ENCODE assay signal across 15 cellular contexts in genomic region chr2:141341444-141341843, GRCh38.
DNase-seq lines count a peak whose midpoint lies in the region; ATAC-seq and TF ChIP-seq lines count a peak whose summit lies in the region.
"Had no signal": no experiment of that assay in that cellular context is flagged by ENCODE, and none has a peak within 500 bp of the region (broad histone marks: within the 10 kb centered on the region; RNA-seq: fewer than 3 reads in every experiment).

No MANE protein-coding gene starts in this region.

- H3K23ac ChIP-seq in H9 (ENCODE audit: insufficient read length, low read depth, low read length) = no peak overlapping the region

- no peak overlapping the region for H4K5ac ChIP-seq in H9 (ENCODE audit: insufficient read length, low read depth, low read length)

- DNase-seq in HS-27A (ENCODE audit: low read depth) (peak; percentile 78), brain microvascular endothelial cell (peak; percentile 67), hepatic stellate cell (ENCODE audit: low spot score) (peak; percentile 31), H9 (no peak), DMS153 (lab: John Stamatoyannopoulos, UW) (no peak)
- DNase-seq in activated T-cell treated with anti-CD3 and anti-CD28 coated beads, Interleukin-2, amount 50 U/mL, for 72 hours = no peak
- DNase-seq in activated effector memory CD4-positive, alpha-beta T cell treated with Interleukin-2 at 50 U/mL for 16 hours = no peak
- DNase-seq: activated naive CD4-positive, alpha-beta T cell treated with anti-CD3 and anti-CD28 coated beads, Interleukin-2, amount 50 U/mL, for 16 hours; heart right ventricle; NCI-H1105 treated with DMSO at 0.1 percent for 48 hours; NCI-H69; tibial artery had no signal

- H3K9ac ChIP-seq in H9 (ENCODE audit: extremely low read depth, insufficient read length, low read length) = no peak overlapping the region

- H3K27ac ChIP-seq in ACC112 (ENCODE audit: low read depth, low read length) (peak overlapping the region; percentile 48; the same call in 1 of the 2 replicates), brain microvascular endothelial cell (no peak overlapping the region), H9 (ENCODE audit: insufficient read length, low read depth, low read length) (no peak overlapping the region)
- H3K27ac ChIP-seq: A549, heart right ventricle, tibial artery had no signal

- H3K79me2 ChIP-seq in ACC112 (ENCODE audit: control insufficient read depth, insufficient read depth, low read length, unreplicated experiment) = no peaks in the 10 kb centered on the region
- no peaks in the 10 kb centered on the region for H3K79me2 ChIP-seq in H9 (ENCODE audit: insufficient read depth, low read length)

- in situ Hi-C loops in brain microvascular endothelial cell (cut with HindIII; ENCODE audit: low pct_ligation_motif_present, low sequenced_read_pairs) = no loop called here

- no peak overlapping the region for H3T11ph ChIP-seq in H9 (ENCODE audit: low read length)

- H3K14ac ChIP-seq in H9 (ENCODE audit: insufficient read depth, low read length) = no peak overlapping the region

- H3K9me3 Mint-ChIP-seq in activated T-cell treated with anti-CD3 and anti-CD28 coated beads, Interleukin-2, amount 50 U/mL, for 72 hours = peaks cover 11 to 17% of the 10 kb centered on the region in 2 donors
- H3K9me3 Mint-ChIP-seq in H9 = no peaks in the 10 kb centered on the region

- TF ChIP-seq CTCF in brain microvascular endothelial cell (IDR thresholded peaks at IDR 0.05; ENCODE audit: low read depth, low read length, missing control alignments) (no peak), H9 (conservative IDR thresholded peaks at IDR 0.05) (no peak)

- H3K79me1 ChIP-seq in H9 (ENCODE audit: insufficient read depth, low read depth, low read length, poor library complexity, severe bottlenecking) = no peaks in the 10 kb centered on the region

- H4K8ac ChIP-seq in H9 (replicated peaks; ENCODE audit: insufficient read length, low read depth, low read length) = no peak overlapping the region

- no peak overlapping the region for H3K18ac ChIP-seq in H9 (ENCODE audit: insufficient read length, low read depth, low read length)

- H3K4me2 ChIP-seq in H9 (ENCODE audit: insufficient read depth, insufficient read length, low read length) = no peak overlapping the region
- H3K4me2 ChIP-seq: A549 had no signal

- H3K9me3 ChIP-seq in H9 (ENCODE audit: control insufficient read depth, low read depth, low read length) = no peaks in the 10 kb centered on the region
- H3K9me3 ChIP-seq: A549, tibial artery had no signal

- H4K20me1 ChIP-seq in H9 (ENCODE audit: control insufficient read depth, insufficient read depth, insufficient read length) = no peaks in the 10 kb centered on the region

- H2BK120ac ChIP-seq in H9 (ENCODE audit: low read depth, low read length, poor library complexity, severe bottlenecking) = no peak overlapping the region

- no peak for ATAC-seq in activated T-cell treated with anti-CD3 and anti-CD28 coated beads, Interleukin-2, amount 50 U/mL, for 72 hours (replicated peaks in 1 of 2)
- ATAC-seq: A549, heart right ventricle, Right ventricle myocardium inferior had no signal

- H2BK20ac ChIP-seq in H9 (ENCODE audit: low read depth, low read length, poor library complexity, severe bottlenecking) = no peak overlapping the region

- H3K4me1 ChIP-seq in ACC112 (ENCODE audit: control insufficient read depth, insufficient read depth, low read length, unreplicated experiment) = no peaks in the 10 kb centered on the region
- no peaks in the 10 kb centered on the region for H3K4me1 ChIP-seq in H9 (ENCODE audit: insufficient read depth, low read length)
- H3K4me1 ChIP-seq: A549, heart right ventricle, tibial artery had no signal

- H2BK5ac ChIP-seq in H9 (ENCODE audit: insufficient read length, low read length) = no peak overlapping the region

- H3K27ac Mint-ChIP-seq in activated T-cell treated with anti-CD3 and anti-CD28 coated beads, Interleukin-2, amount 50 U/mL, for 72 hours = no peak overlapping the region
- no peak overlapping the region for H3K27ac Mint-ChIP-seq in H9

- H3K27me3 Mint-ChIP-seq in activated T-cell treated with anti-CD3 and anti-CD28 coated beads, Interleukin-2, amount 50 U/mL, for 72 hours (ENCODE audit: low read depth) = no peaks in the 10 kb centered on the region
- H3K27me3 Mint-ChIP-seq in H9 (ENCODE audit: low read depth) = no peaks in the 10 kb centered on the region

- no peak overlapping the region for H2BK15ac ChIP-seq in H9 (ENCODE audit: low read depth, low read length)

- H3K36me3 ChIP-seq in ACC112 (ENCODE audit: insufficient read depth, low read length) = no peaks in the 10 kb centered on the region
- no peaks in the 10 kb centered on the region for H3K36me3 ChIP-seq in brain microvascular endothelial cell (replicated peaks)
- H3K36me3 ChIP-seq: heart right ventricle, tibial artery had no signal

- no peak overlapping the region for H3K4me3 ChIP-seq in ACC112 (ENCODE audit: low read depth, low read length)
- H3K4me3 ChIP-seq in brain microvascular endothelial cell (ENCODE audit: low read depth, low read length) = no peak overlapping the region
- H3K4me3 ChIP-seq: A549, heart right ventricle, tibial artery had no signal

- H2AFZ ChIP-seq in ACC112 (ENCODE audit: low read length, unreplicated experiment) (peak overlapping the region; percentile 47), H9 (ENCODE audit: low read length) (no peak overlapping the region)

- no CpG with 5 or more reads among the region's 2 CpGs for WGBS in H9 (ENCODE audit: extremely low coverage, insufficient read length, low lambda C conversion rate)

- H2BK12ac ChIP-seq in H9 (ENCODE audit: insufficient read length, low read depth, low read length) = no peak overlapping the region

- no peak overlapping the region for H2AK5ac ChIP-seq in H9 (ENCODE audit: insufficient read length, low read length)

- peaks cover 0 to 3% of the 10 kb centered on the region in 2 donors for H3K36me3 Mint-ChIP-seq in activated T-cell treated with anti-CD3 and anti-CD28 coated beads, Interleukin-2, amount 50 U/mL, for 72 hours (ENCODE audit: insufficient read depth in 2 of 2)
- H3K36me3 Mint-ChIP-seq in H9 (ENCODE audit: insufficient read depth in 1 of 3, low read depth in 3 of 3) = no peaks in the 10 kb centered on the region

- H3K4me1 Mint-ChIP-seq in activated T-cell treated with anti-CD3 and anti-CD28 coated beads, Interleukin-2, amount 50 U/mL, for 72 hours (ENCODE audit: low read depth) = no peaks in the 10 kb centered on the region
- no peaks in the 10 kb centered on the region for H3K4me1 Mint-ChIP-seq in H9

- no peak overlapping the region for H4K91ac ChIP-seq in H9 (ENCODE audit: insufficient read length, low read depth, low read length)

- no peak overlapping the region for H3K4ac ChIP-seq in H9 (ENCODE audit: low read depth, low read length)

- no peak overlapping the region for H3K56ac ChIP-seq in H9 (ENCODE audit: insufficient read length, low read depth, low read length)

- H3K23me2 ChIP-seq in H9 (ENCODE audit: insufficient read length, low read depth, low read length, poor library complexity, severe bottlenecking) = no peaks in the 10 kb centered on the region

- H3K4me3 Mint-ChIP-seq in activated T-cell treated with anti-CD3 and anti-CD28 coated beads, Interleukin-2, amount 50 U/mL, for 72 hours = no peak overlapping the region
- H3K4me3 Mint-ChIP-seq in H9 = no peak overlapping the region

- H3K27me3 ChIP-seq in ACC112 (ENCODE audit: insufficient read depth, low read length) = no peaks in the 10 kb centered on the region
- H3K27me3 ChIP-seq in brain microvascular endothelial cell (replicated peaks) = no peaks in the 10 kb centered on the region
- H3K27me3 ChIP-seq in H9 (ENCODE audit: insufficient read depth, low read length) = no peaks in the 10 kb centered on the region
- H3K27me3 ChIP-seq: heart right ventricle, tibial artery had no signal

Comparison
In these comparisons a context has a peak if more than half of its experiments do, and no peak if none do; other contexts are left out.
1. DNase-seq: peak in HS-27A (single experiment), brain microvascular endothelial cell (single experiment) and hepatic stellate cell (single experiment); none in activated T-cell treated with anti-CD3 and anti-CD28 coated beads, Interleukin-2, amount 50 U/mL, for 72 hours (0 of 2), activated effector memory CD4-positive, alpha-beta T cell treated with Interleukin-2 at 50 U/mL for 16 hours (single experiment), H9 (single experiment) and DMS153 (single experiment).